In genomic region chr6:73695619-73696421, GRCh38 we compare ENCODE assay signal across 1 cellular context.
TF ChIP-seq lines count a peak whose summit lies in the region.

Gene CD109 (plus strand): TSS chr6:73696203. CDS start chr6:73696216, 13 bp downstream.

TF ChIP-seq in HepG2, 621 proteins besides CTCF, POLR2A, EP300 and RAD21 (continued from another document and continues in another):
- TF ChIP-seq ZNF646 (CRISPR knock-in tag; IDR thresholded peaks at IDR 0.05) (no peak), ZNF501 (CRISPR knock-in tag; IDR thresholded peaks at IDR 0.05) (no peak), HNRNPLL (IDR thresholded peaks at IDR 0.05; ENCODE audit: low read depth, low read length, poor library complexity, severe bottlenecking) (peak; percentile 66), DMAP1 (CRISPR knock-in tag; IDR thresholded peaks at IDR 0.05) (peak; percentile 47; the same call in 1 of the 2 replicates), TAF1 (CRISPR knock-in tag; IDR thresholded peaks at IDR 0.05) (no peak), LRRFIP1 (CRISPR knock-in tag; conservative IDR thresholded peaks at IDR 0.05) (no peak), ZZZ3 (CRISPR knock-in tag; IDR thresholded peaks at IDR 0.05; ENCODE audit: borderline replicate concordance) (no peak), KLF15 (CRISPR knock-in tag; IDR thresholded peaks at IDR 0.05; ENCODE audit: borderline replicate concordance) (no peak), PHF8 (CRISPR knock-in tag; IDR thresholded peaks at IDR 0.05) (no peak), ARHGAP35 (CRISPR knock-in tag; IDR thresholded peaks at IDR 0.05; ENCODE audit: borderline replicate concordance) (no peak), TFAP4 (IDR thresholded peaks at IDR 0.05; ENCODE audit: borderline replicate concordance, low read depth) (peak; percentile 60; the same call in 1 of the 2 replicates), AKAP8 (CRISPR knock-in tag; IDR thresholded peaks at IDR 0.05) (no peak), TRAFD1 (CRISPR knock-in tag; IDR thresholded peaks at IDR 0.05; ENCODE audit: borderline replicate concordance) (no peak), MLXIP (CRISPR knock-in tag; IDR thresholded peaks at IDR 0.05; ENCODE audit: borderline replicate concordance) (no peak), ZNF7 (CRISPR knock-in tag; IDR thresholded peaks at IDR 0.05) (no peak), BCL3 (CRISPR knock-in tag; IDR thresholded peaks at IDR 0.05) (no peak), ZSCAN20 (CRISPR knock-in tag; IDR thresholded peaks at IDR 0.05; ENCODE audit: borderline replicate concordance) (no peak), CHD2 (IDR thresholded peaks at IDR 0.05; ENCODE audit: low read depth, low read length) (no peak), ARID2 (CRISPR knock-in tag; IDR thresholded peaks at IDR 0.05; ENCODE audit: borderline replicate concordance) (0 out of 2 replicates have a peak, but pooled peaks have one; percentile 64), ZMYM4 (CRISPR knock-in tag; IDR thresholded peaks at IDR 0.05) (no peak), ZNF839 (CRISPR knock-in tag; IDR thresholded peaks at IDR 0.05; ENCODE audit: borderline replicate concordance) (no peak), ZMAT5 (CRISPR knock-in tag; IDR thresholded peaks at IDR 0.05; ENCODE audit: borderline replicate concordance, low read depth) (no peak), SOX13 (IDR thresholded peaks at IDR 0.05) (no peak), SOX13 (CRISPR knock-in tag; conservative IDR thresholded peaks at IDR 0.05 in 1 of 2, IDR thresholded peaks at IDR 0.05 in 1 of 2) (0 out of 4 replicates have a peak, but pooled peaks of 1 of the 2 experiments have one; percentile 25), MAFF (IDR thresholded peaks at IDR 0.05; ENCODE audit: low read depth, low read length) (no peak), ZNF737 (CRISPR knock-in tag; IDR thresholded peaks at IDR 0.05; ENCODE audit: borderline replicate concordance) (no peak), ZBTB39 (CRISPR knock-in tag; IDR thresholded peaks at IDR 0.05) (no peak), AGO2 (optimal IDR thresholded peaks at IDR 0.05; ENCODE audit: low read depth, low read length) (peak; percentile 37), PBX2 (CRISPR knock-in tag; IDR thresholded peaks at IDR 0.05) (no peak), ZNF468 (CRISPR knock-in tag; IDR thresholded peaks at IDR 0.05) (no peak), ZBTB1 (CRISPR knock-in tag; IDR thresholded peaks at IDR 0.05; ENCODE audit: borderline replicate concordance) (no peak), POLR2AphosphoS5 (IDR thresholded peaks at IDR 0.05; ENCODE audit: low read depth, low read length) (no peak), ZNF800 (CRISPR knock-in tag; IDR thresholded peaks at IDR 0.05) (peak; percentile 24; the same call in 1 of the 2 replicates), CEBPB (IDR thresholded peaks at IDR 0.05; ENCODE audit: borderline replicate concordance, low read depth, low read length) (0 out of 2 replicates have a peak, but pooled peaks have one; percentile 2), RFX1 (IDR thresholded peaks at IDR 0.05) (no peak), HMG20A (CRISPR knock-in tag; IDR thresholded peaks at IDR 0.05; ENCODE audit: borderline replicate concordance) (peak; percentile 24; the same call in 1 of the 2 replicates), ZNF75D (CRISPR knock-in tag; IDR thresholded peaks at IDR 0.05; ENCODE audit: borderline replicate concordance) (no peak), ZNF33B (CRISPR knock-in tag; IDR thresholded peaks at IDR 0.05) (no peak)
